8 cellular contexts compared by ENCODE assay signal in the genomic region with DNA sequence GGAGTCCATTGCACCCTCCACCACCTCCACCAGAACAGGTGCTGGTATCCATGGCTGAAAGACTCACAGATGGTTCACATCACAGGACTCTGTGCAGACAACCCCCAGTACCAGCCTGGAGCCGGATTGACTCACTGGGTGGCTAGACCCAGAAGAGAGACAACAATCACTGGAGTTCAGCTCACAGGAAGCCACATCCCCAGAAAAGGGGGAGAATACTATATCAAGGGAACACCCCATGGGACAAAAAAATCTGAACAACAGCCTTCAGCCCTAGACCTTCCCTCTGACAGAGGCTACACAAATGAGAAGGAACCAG. TPM values are rescaled to one million over a fixed set of nuclear protein-coding genes. Genes with fewer than 3 reads are reported as not detected.
DNase-seq lines count a peak whose midpoint lies in the region; TF ChIP-seq lines count a peak whose summit lies in the region.
"Not testable (repeated sequence)": the region's sequence is repeated elsewhere in the genome, so short reads cannot be mapped to it uniquely, and the experiment has no call there.

No MANE protein-coding gene starts in this region.

- not testable (repeated sequence) for H3F3A ChIP-seq in smooth muscle cell (ENCODE audit: low read depth)

- H3K4me3 ChIP-seq in Caco-2 (ENCODE audit: low read depth, low read length); fibroblast of the aortic adventitia (ENCODE audit: low read depth, low read length); smooth muscle cell: not testable (repeated sequence)
- H3K4me3 ChIP-seq in SK-N-MC: peak overlapping the region; percentile 25; the same call in 1 of the 2 replicates

- BruUV-seq in Caco-2 (replicated peaks; lab: Mats Ljungman, UMichigan): not testable (repeated sequence)

- not testable (repeated sequence) for DNase-seq in Caco-2; SK-N-MC (ENCODE audit: low read depth, low spot score); chondrocyte (ENCODE audit: low spot score); smooth muscle cell (lab: John Stamatoyannopoulos, UW; ENCODE audit: unreplicated experiment)
- DNase-seq in HK-2 (ENCODE audit: unreplicated experiment) (peak; percentile 14), NCI-H2107 (lab: John Stamatoyannopoulos, UW) (peak; percentile 17), fibroblast of the aortic adventitia (ENCODE audit: low read depth) (peak; percentile 33)

- not testable (repeated sequence) for H4K20me1 ChIP-seq in smooth muscle cell (ENCODE audit: low read depth)

- H2AFZ ChIP-seq in smooth muscle cell (ENCODE audit: low read depth): peak overlapping the region; percentile 75

- H3K9ac ChIP-seq in SK-N-MC (ENCODE audit: insufficient read length): not testable (repeated sequence)
- H3K9ac ChIP-seq in smooth muscle cell (ENCODE audit: low read depth): peak overlapping the region; percentile 51

- not testable (repeated sequence) for H3K4me1 Mint-ChIP-seq in Caco-2 (ENCODE audit: low read depth, unreplicated experiment); nephron
- H3K4me1 Mint-ChIP-seq in chondrocyte (ENCODE audit: low read depth): peaks cover 21% of the 10 kb centered on the region

- H3K9me3 ChIP-seq in Caco-2; SK-N-MC (ENCODE audit: low read depth, low read length); smooth muscle cell (replicated peaks; ENCODE audit: low read depth): not testable (repeated sequence)

- not testable (repeated sequence) for H3K36me3 Mint-ChIP-seq in Caco-2 (ENCODE audit: insufficient read depth, unreplicated experiment); chondrocyte (ENCODE audit: low read depth); nephron (ENCODE audit: low read depth)

- TF ChIP-seq CTCF in Caco-2 (IDR thresholded peaks at IDR 0.05; ENCODE audit: insufficient read depth in 1 of 2, low read depth in 1 of 2, low read length in 1 of 2, severe bottlenecking in 1 of 2, unreplicated experiment in 1 of 2); chondrocyte (IDR thresholded peaks at IDR 0.05); fibroblast of the aortic adventitia (IDR thresholded peaks at IDR 0.05; ENCODE audit: insufficient read depth, low read length); nephron (IDR thresholded peaks at IDR 0.05; ENCODE audit: unreplicated experiment in 3 of 3); smooth muscle cell (IDR thresholded peaks at IDR 0.05; ENCODE audit: borderline replicate concordance, insufficient read depth, poor library complexity, severe bottlenecking): not testable (repeated sequence)

- H3K9me3 Mint-ChIP-seq in Caco-2 (ENCODE audit: unreplicated experiment): not testable (repeated sequence)
- H3K9me3 Mint-ChIP-seq in chondrocyte (ENCODE audit: low read depth) (peaks cover 45% of the 10 kb centered on the region), nephron (peaks cover 37% of the 10 kb centered on the region)

- not testable (repeated sequence) for H3K4me3 Mint-ChIP-seq in Caco-2 (ENCODE audit: unreplicated experiment); nephron
- peak overlapping the region; percentile 56 for H3K4me3 Mint-ChIP-seq in chondrocyte (ENCODE audit: unreplicated experiment)

- not testable (repeated sequence) for H3K79me2 ChIP-seq in smooth muscle cell (ENCODE audit: low read depth)

- POLR2A ChIA-PET in Caco-2 (lab: Charles Lee): not testable (repeated sequence)

- H3K27ac Mint-ChIP-seq in Caco-2 (ENCODE audit: unreplicated experiment) (peak overlapping the region; percentile 66), chondrocyte (ENCODE audit: unreplicated experiment) (peak overlapping the region; percentile 95), nephron (peak overlapping the region in 2 of 3 experiments; percentile 83 to 86)

- intact Hi-C loops in Caco-2 (cut with micrococcal nuclease; ENCODE audit: unreplicated experiment): loop anchor here (1.0 kb wide), 1 partner anchor 143 kb away; no protein-coding TSS in a partner anchor

- WGBS in smooth muscle cell (ENCODE audit: low lambda C conversion rate): 56% methylated on average over 1 of the region's 1 CpG

- H3K27me3 Mint-ChIP-seq in Caco-2 (ENCODE audit: insufficient read depth, unreplicated experiment); chondrocyte (ENCODE audit: low read depth); nephron (ENCODE audit: low read depth): not testable (repeated sequence)

- not testable (repeated sequence) for H3K36me3 ChIP-seq in Caco-2 (ENCODE audit: control insufficient read depth, insufficient read depth, low read length); SK-N-MC (ENCODE audit: insufficient read depth, low read length); smooth muscle cell (ENCODE audit: low read depth)

- CTCF ChIA-PET in Caco-2 (lab: Charles Lee): not testable (repeated sequence)

- H3K27ac ChIP-seq in SK-N-MC (peak overlapping the region; percentile 53), smooth muscle cell (ENCODE audit: low read depth) (peak overlapping the region; percentile 86)

- peak overlapping the region; percentile 79 for H3K4me2 ChIP-seq in smooth muscle cell

- not testable (repeated sequence) for H3K27me3 ChIP-seq in Caco-2 (replicated peaks; ENCODE audit: control insufficient read depth, insufficient read depth, low read length); smooth muscle cell (ENCODE audit: low read depth)

- not testable (repeated sequence) for H3K4me1 ChIP-seq in Caco-2; smooth muscle cell (ENCODE audit: low read depth)

RNA-seq across cellular contexts. Expression of gene MED14, which starts 59.4 kb away (rescaled TPM):
- total RNA-seq in Caco-2 (2022): 42.6 and 44.0 TPM in 2 replicates
- total RNA-seq in chondrocyte: 53.0 to 69.3 TPM (median 62.9 TPM) in 3 replicates
- total RNA-seq in fibroblast of the aortic adventitia (ENCODE audit: low replicate concordance): 24.8 and 28.3 TPM in 2 replicates
- 47.3 and 56.2 TPM in 2 replicates for total RNA-seq in smooth muscle cell
- polyA plus RNA-seq in smooth muscle cell: 9.4 and 14.2 TPM in 2 replicates
